ENCODE assay signal across 11 cellular contexts in the genomic region with DNA sequence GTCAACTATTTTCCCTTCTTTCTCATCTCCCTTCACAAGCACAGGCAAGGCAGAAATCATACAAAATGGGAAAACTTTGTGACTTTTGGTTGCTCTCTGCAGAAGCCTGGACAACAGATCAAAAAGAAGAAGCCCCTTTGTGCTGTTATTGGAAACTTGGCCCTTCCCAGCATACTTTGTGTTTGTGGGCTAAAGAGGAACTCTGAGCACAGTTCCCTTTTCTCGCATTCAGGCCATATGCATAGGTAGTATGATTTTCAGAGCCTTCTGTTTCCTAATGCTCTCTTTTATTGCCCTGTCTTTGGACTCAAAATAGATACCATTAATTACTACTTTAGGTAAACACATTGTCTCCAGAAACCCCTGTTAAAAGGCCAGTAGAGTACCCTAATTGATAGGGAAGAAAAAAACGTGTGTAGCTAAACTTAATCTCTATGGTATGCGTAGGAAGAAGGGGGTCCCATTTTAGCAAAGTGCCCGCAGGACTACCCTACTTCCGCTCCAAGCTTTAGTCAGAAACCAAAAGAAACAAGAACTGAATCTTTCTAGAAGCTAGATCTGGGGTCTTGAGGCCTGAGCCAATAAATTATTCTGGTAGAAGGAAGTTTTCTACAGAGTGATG. TPM values are rescaled to one million over a fixed set of nuclear protein-coding genes. Genes with fewer than 3 reads are reported as not detected.
DNase-seq lines count a peak whose midpoint lies in the region; ATAC-seq and TF ChIP-seq lines count a peak whose summit lies in the region.
"Had no signal": no experiment of that assay in that cellular context is flagged by ENCODE, and none has a peak within 500 bp of the region (broad histone marks: within the 10 kb centered on the region; RNA-seq: fewer than 3 reads in every experiment).

No MANE protein-coding gene starts in this region.

- no peaks in the 10 kb centered on the region for H4K20me1 ChIP-seq in osteoblast (ENCODE audit: insufficient read depth, low read length)

- no peak for DNase-seq in activated CD8-positive, alpha-beta memory T cell treated with anti-CD3 and anti-CD28 coated beads, Interleukin-2, amount 10 ng/mL, durations not matched to agents 7 days and 5 days
- DNase-seq in activated CD8-positive, alpha-beta memory T cell treated with anti-CD3 and anti-CD28 coated beads, Interleukin-2, amount 50 U/mL, for 48 hours = no peak
- DNase-seq in HL-60 (ENCODE audit: low read depth in 1 of 2, low spot score in 1 of 2) = peak in 1 of 2 experiments; percentile 86
- no peak for DNase-seq in activated T-helper 1 cell treated with anti-CD3 and anti-CD28 coated beads, Interleukin-12 subunit alpha, Interleukin-12 subunit beta, Interleukin-2, Interleukin-4 antibody, amounts not matched to agents 30 ng/mL and 10 ng/mL and 1 ng/mL, durations not matched to agents 14 hours and 24 hours and 36 hours (ENCODE audit: low spot score)
- DNase-seq in SK-N-DZ (ENCODE audit: low spot score) = no peak
- DNase-seq in osteoblast (ENCODE audit: insufficient read length, low spot score, missing footprints) = no peak
- DNase-seq: activated naive CD4-positive, alpha-beta T cell treated with anti-CD3 and anti-CD28 coated beads, Interleukin-2, amount 50 U/mL, for 16 hours; occipital lobe; T1000 had no signal

- H3K4me3 ChIP-seq in HL-60 (replicated peaks; ENCODE audit: insufficient read depth, low read length) (no peak overlapping the region), osteoblast (ENCODE audit: insufficient read depth, low read length) (no peak overlapping the region)

- H3K4me1 Mint-ChIP-seq in activated CD8-positive, alpha-beta memory T cell treated with anti-CD3 and anti-CD28 coated beads, Interleukin-2, amount 10 ng/mL, durations not matched to agents 7 days and 5 days = peaks cover 70% of the 10 kb centered on the region
- peaks cover 68% of the 10 kb centered on the region for H3K4me1 Mint-ChIP-seq in activated T-helper 1 cell treated with anti-CD3 and anti-CD28 coated beads, Interleukin-12 subunit alpha, Interleukin-12 subunit beta, Interleukin-2, Interleukin-4 antibody, amounts not matched to agents 30 ng/mL and 10 ng/mL and 1 ng/mL, durations not matched to agents 14 hours and 24 hours and 36 hours (ENCODE audit: low read depth)
- peaks cover 60% of the 10 kb centered on the region for H3K4me1 Mint-ChIP-seq in stimulated activated memory B cell treated with anti-CD40 and anti-IgM and Interleukin-4, amounts not matched to agents 10 μg/mL and 1 μg/mL and 100 μg/mL, for 72 hours

- no peaks in the 10 kb centered on the region for H3K27me3 Mint-ChIP-seq in activated CD8-positive, alpha-beta memory T cell treated with anti-CD3 and anti-CD28 coated beads, Interleukin-2, amount 10 ng/mL, durations not matched to agents 7 days and 5 days
- H3K27me3 Mint-ChIP-seq in activated T-helper 1 cell treated with anti-CD3 and anti-CD28 coated beads, Interleukin-12 subunit alpha, Interleukin-12 subunit beta, Interleukin-2, Interleukin-4 antibody, amounts not matched to agents 30 ng/mL and 10 ng/mL and 1 ng/mL, durations not matched to agents 14 hours and 24 hours and 36 hours (ENCODE audit: insufficient read depth) = no peaks in the 10 kb centered on the region
- H3K27me3 Mint-ChIP-seq in stimulated activated memory B cell treated with anti-CD40 and anti-IgM and Interleukin-4, amounts not matched to agents 10 μg/mL and 1 μg/mL and 100 μg/mL, for 72 hours = no peaks in the 10 kb centered on the region

- peak overlapping the region; percentile 89 for H3K27ac Mint-ChIP-seq in activated CD8-positive, alpha-beta memory T cell treated with anti-CD3 and anti-CD28 coated beads, Interleukin-2, amount 10 ng/mL, durations not matched to agents 7 days and 5 days
- peak overlapping the region; percentile 48 for H3K27ac Mint-ChIP-seq in activated T-helper 1 cell treated with anti-CD3 and anti-CD28 coated beads, Interleukin-12 subunit alpha, Interleukin-12 subunit beta, Interleukin-2, Interleukin-4 antibody, amounts not matched to agents 30 ng/mL and 10 ng/mL and 1 ng/mL, durations not matched to agents 14 hours and 24 hours and 36 hours
- H3K27ac Mint-ChIP-seq in stimulated activated memory B cell treated with anti-CD40 and anti-IgM and Interleukin-4, amounts not matched to agents 10 μg/mL and 1 μg/mL and 100 μg/mL, for 72 hours = peak overlapping the region; percentile 94

- peaks cover 6% of the 10 kb centered on the region for H3K36me3 Mint-ChIP-seq in activated CD8-positive, alpha-beta memory T cell treated with anti-CD3 and anti-CD28 coated beads, Interleukin-2, amount 10 ng/mL, durations not matched to agents 7 days and 5 days
- H3K36me3 Mint-ChIP-seq in activated T-helper 1 cell treated with anti-CD3 and anti-CD28 coated beads, Interleukin-12 subunit alpha, Interleukin-12 subunit beta, Interleukin-2, Interleukin-4 antibody, amounts not matched to agents 30 ng/mL and 10 ng/mL and 1 ng/mL, durations not matched to agents 14 hours and 24 hours and 36 hours (ENCODE audit: low read depth) = peaks cover 8% of the 10 kb centered on the region
- peaks cover 5% of the 10 kb centered on the region for H3K36me3 Mint-ChIP-seq in stimulated activated memory B cell treated with anti-CD40 and anti-IgM and Interleukin-4, amounts not matched to agents 10 μg/mL and 1 μg/mL and 100 μg/mL, for 72 hours

- no peak overlapping the region for H2AFZ ChIP-seq in osteoblast (ENCODE audit: low read length)

- H3K4me2 ChIP-seq in osteoblast (ENCODE audit: insufficient read depth, low read length) = no peak overlapping the region

- TF ChIP-seq CTCF in HL-60 (IDR thresholded peaks at IDR 0.05; ENCODE audit: insufficient read depth, low read length) (no peak), osteoblast (IDR thresholded peaks at IDR 0.05; ENCODE audit: extremely low read depth, low read depth, low read length) (no peak)

- H3K36me3 ChIP-seq in osteoblast (ENCODE audit: insufficient read depth, low read length) = no peaks in the 10 kb centered on the region

- H3K4me1 ChIP-seq in osteoblast (ENCODE audit: insufficient read depth, low read length) = no peaks in the 10 kb centered on the region

- intact Hi-C loops in activated T-helper 1 cell treated with anti-CD3 and anti-CD28 coated beads, Interleukin-12 subunit alpha, Interleukin-12 subunit beta, Interleukin-2, Interleukin-4 antibody, amounts not matched to agents 30 ng/mL and 10 ng/mL and 1 ng/mL, durations not matched to agents 14 hours and 24 hours and 36 hours (cut with micrococcal nuclease) = no loop called here

- no peak overlapping the region for H3K4me3 Mint-ChIP-seq in activated CD8-positive, alpha-beta memory T cell treated with anti-CD3 and anti-CD28 coated beads, Interleukin-2, amount 10 ng/mL, durations not matched to agents 7 days and 5 days
- no peak overlapping the region for H3K4me3 Mint-ChIP-seq in activated T-helper 1 cell treated with anti-CD3 and anti-CD28 coated beads, Interleukin-12 subunit alpha, Interleukin-12 subunit beta, Interleukin-2, Interleukin-4 antibody, amounts not matched to agents 30 ng/mL and 10 ng/mL and 1 ng/mL, durations not matched to agents 14 hours and 24 hours and 36 hours
- H3K4me3 Mint-ChIP-seq in stimulated activated memory B cell treated with anti-CD40 and anti-IgM and Interleukin-4, amounts not matched to agents 10 μg/mL and 1 μg/mL and 100 μg/mL, for 72 hours = peak overlapping the region; percentile 28

- H3K27ac ChIP-seq in HL-60 (replicated peaks) (peak overlapping the region; percentile 100), osteoblast (ENCODE audit: low read depth, low read length) (no peak overlapping the region)

- no peak for ATAC-seq in activated CD8-positive, alpha-beta memory T cell treated with anti-CD3 and anti-CD28 coated beads, Interleukin-2, amount 10 ng/mL, durations not matched to agents 7 days and 5 days
- ATAC-seq in stimulated activated memory B cell treated with anti-CD40 and anti-IgM and Interleukin-4, amounts not matched to agents 10 μg/mL and 1 μg/mL and 100 μg/mL, for 72 hours = peak; percentile 69
- ATAC-seq in HG03469 (IDR thresholded peaks at IDR 0.05; ENCODE audit: unreplicated experiment) = no peak

- no peaks in the 10 kb centered on the region for H3K9me3 Mint-ChIP-seq in activated CD8-positive, alpha-beta memory T cell treated with anti-CD3 and anti-CD28 coated beads, Interleukin-2, amount 10 ng/mL, durations not matched to agents 7 days and 5 days (ENCODE audit: low read depth)
- H3K9me3 Mint-ChIP-seq in activated T-helper 1 cell treated with anti-CD3 and anti-CD28 coated beads, Interleukin-12 subunit alpha, Interleukin-12 subunit beta, Interleukin-2, Interleukin-4 antibody, amounts not matched to agents 30 ng/mL and 10 ng/mL and 1 ng/mL, durations not matched to agents 14 hours and 24 hours and 36 hours = no peaks in the 10 kb centered on the region
- peaks cover 2% of the 10 kb centered on the region for H3K9me3 Mint-ChIP-seq in stimulated activated memory B cell treated with anti-CD40 and anti-IgM and Interleukin-4, amounts not matched to agents 10 μg/mL and 1 μg/mL and 100 μg/mL, for 72 hours

- CTCF ChIA-PET in activated CD8-positive, alpha-beta memory T cell treated with anti-CD3 and anti-CD28 coated beads, Interleukin-2, amount 10 ng/mL, durations not matched to agents 7 days and 5 days (lab: Charles Lee) = interaction anchor here (0.7 kb wide), 1 partner anchor 267 kb away, joined by 3 read pairs; no protein-coding TSS in a partner anchor

- no peaks in the 10 kb centered on the region for H3K9me3 ChIP-seq in osteoblast (ENCODE audit: low read depth, low read length)

- H3K79me2 ChIP-seq in osteoblast (ENCODE audit: insufficient read depth, low read length) = no peaks in the 10 kb centered on the region

- H3K27me3 ChIP-seq in HL-60 (ENCODE audit: insufficient read depth, poor library complexity, severe bottlenecking) (no peaks in the 10 kb centered on the region), osteoblast (ENCODE audit: insufficient read depth, low read length) (no peaks in the 10 kb centered on the region)

RNA-seq across cellular contexts. Expression of gene VSIG4, which starts 26.6 kb away (rescaled TPM):
- not detected for total RNA-seq in activated CD8-positive, alpha-beta memory T cell treated with anti-CD3 and anti-CD28 coated beads, Interleukin-2, amount 10 ng/mL, durations not matched to agents 7 days and 5 days
- not detected in 2 replicates for total RNA-seq in activated T-helper 1 cell treated with anti-CD3 and anti-CD28 coated beads, Interleukin-12 subunit alpha, Interleukin-12 subunit beta, Interleukin-2, Interleukin-4 antibody, amounts not matched to agents 30 ng/mL and 10 ng/mL and 1 ng/mL, durations not matched to agents 14 hours and 24 hours and 36 hours
- polyA plus RNA-seq in SK-N-DZ (2014; cell fraction: cytosol; rRNA removed) = not detected in 2 replicates
- not detected in 2 replicates for polyA plus RNA-seq in SK-N-DZ (2014; cell fraction: nucleus; rRNA removed)
- total RNA-seq in osteoblast = 0.72 TPM in 1 of 2 replicates, not detected in the other
